Comparison of ENCODE assay signal across 8 cellular contexts in genomic region chr3:120094776-120095225, GRCh38. TPM values are rescaled to one million over a fixed set of nuclear protein-coding genes. Genes with fewer than 3 reads are reported as not detected.
DNase-seq lines count a peak whose midpoint lies in the region; ATAC-seq and TF ChIP-seq lines count a peak whose summit lies in the region.

No MANE protein-coding gene starts in this region.

- peaks cover 19 to 28% (median 26%) of the 10 kb centered on the region in 3 donors for H3K4me1 Mint-ChIP-seq in CD8-positive, alpha-beta memory T cell
- peaks cover 13% of the 10 kb centered on the region for H3K4me1 Mint-ChIP-seq in activated CD4-positive, alpha-beta T cell treated with anti-CD3 and anti-CD28 coated beads, Interleukin-2, amount 10 ng/mL, durations not matched to agents 24 days and 14 days
- H3K4me1 Mint-ChIP-seq in stimulated activated naive CD8-positive, alpha-beta T cell treated with anti-CD3 and anti-CD28 coated beads, Interleukin-15, amount 100 ng/mL, for 72 hours: peaks cover 26% of the 10 kb centered on the region

- peak overlapping the region; percentile 98 for H3K27ac ChIP-seq in CD8-positive, alpha-beta memory T cell (ENCODE audit: low read depth, low read length)

- H3K4me3 ChIP-seq in CD8-positive, alpha-beta memory T cell (ENCODE audit: low read length): peak overlapping the region; percentile 89
- peak overlapping the region; percentile 83 for H3K4me3 ChIP-seq in epithelial cell of proximal tubule (ENCODE audit: low read depth, low read length)

- TF ChIP-seq CTCF in epithelial cell of proximal tubule (conservative IDR thresholded peaks at IDR 0.05; ENCODE audit: low read depth, low read length): no peak

- no peaks in the 10 kb centered on the region for H3K36me3 ChIP-seq in CD8-positive, alpha-beta memory T cell (ENCODE audit: insufficient read depth, low read length)

- no peaks in the 10 kb centered on the region for H3K9me3 Mint-ChIP-seq in CD8-positive, alpha-beta memory T cell
- no peaks in the 10 kb centered on the region for H3K9me3 Mint-ChIP-seq in activated CD4-positive, alpha-beta T cell treated with anti-CD3 and anti-CD28 coated beads, Interleukin-2, amount 10 ng/mL, durations not matched to agents 24 days and 14 days
- no peaks in the 10 kb centered on the region for H3K9me3 Mint-ChIP-seq in stimulated activated naive CD8-positive, alpha-beta T cell treated with anti-CD3 and anti-CD28 coated beads, Interleukin-15, amount 100 ng/mL, for 72 hours

- H3K27me3 ChIP-seq in CD8-positive, alpha-beta memory T cell (ENCODE audit: insufficient read depth, low read length, poor library complexity, severe bottlenecking): no peaks in the 10 kb centered on the region

- H3K9me3 ChIP-seq in CD8-positive, alpha-beta memory T cell (ENCODE audit: low read length): no peaks in the 10 kb centered on the region

- intact Hi-C loops in activated CD4-positive, alpha-beta T cell treated with anti-CD3 and anti-CD28 coated beads, Interleukin-2, amount 10 ng/mL, durations not matched to agents 24 days and 14 days (cut with micrococcal nuclease): loop anchor here (1.0 to 10.0 kb wide), 16 partner anchors 158 to 800 kb away; partner anchors contain the start of genes ARHGAP31, CD80, CFAP91 and COX17

- H3K27ac Mint-ChIP-seq in CD8-positive, alpha-beta memory T cell: peak overlapping the region in 1 of 8 donors; percentile 99
- no peak overlapping the region for H3K27ac Mint-ChIP-seq in activated CD4-positive, alpha-beta T cell treated with anti-CD3 and anti-CD28 coated beads, Interleukin-2, amount 10 ng/mL, durations not matched to agents 24 days and 14 days
- no peak overlapping the region for H3K27ac Mint-ChIP-seq in stimulated activated naive CD8-positive, alpha-beta T cell treated with anti-CD3 and anti-CD28 coated beads, Interleukin-15, amount 100 ng/mL, for 72 hours

- peak; percentile 92 to 100 (median 100) for DNase-seq in CD8-positive, alpha-beta memory T cell
- peak; percentile 56 for DNase-seq in GM19240 (ENCODE audit: insufficient read length, low spot score)
- DNase-seq in NCI-H226: peak; percentile 100
- DNase-seq in activated CD4-positive, alpha-beta T cell treated with anti-CD3 and anti-CD28 coated beads, Interleukin-2, amount 10 ng/mL, durations not matched to agents 24 days and 14 days: peak; percentile 100
- peak; percentile 99 for DNase-seq in epithelial cell of proximal tubule (ENCODE audit: low read depth)
- DNase-seq in middle frontal gyrus (ENCODE audit: extremely low spot score, low spot score): peak; percentile 99
- peak; percentile 99 for DNase-seq in stimulated activated naive CD8-positive, alpha-beta T cell treated with anti-CD3 and anti-CD28 coated beads, Interleukin-15, amount 100 ng/mL, for 72 hours

- ATAC-seq in HG03354 (IDR thresholded peaks at IDR 0.05; ENCODE audit: poor library complexity, severe bottlenecking, unreplicated experiment): peak; percentile 74
- ATAC-seq in stimulated activated naive CD8-positive, alpha-beta T cell treated with anti-CD3 and anti-CD28 coated beads, Interleukin-15, amount 100 ng/mL, for 72 hours: peak; percentile 82

- peaks cover 35% of the 10 kb centered on the region for H3K4me1 ChIP-seq in CD8-positive, alpha-beta memory T cell (ENCODE audit: insufficient read depth, low read length)

- peaks cover 2 to 21% (median 4%) of the 10 kb centered on the region in 3 donors for H3K36me3 Mint-ChIP-seq in CD8-positive, alpha-beta memory T cell
- H3K36me3 Mint-ChIP-seq in activated CD4-positive, alpha-beta T cell treated with anti-CD3 and anti-CD28 coated beads, Interleukin-2, amount 10 ng/mL, durations not matched to agents 24 days and 14 days (ENCODE audit: low read depth): peaks cover 16% of the 10 kb centered on the region

- no peaks in the 10 kb centered on the region for H3K27me3 Mint-ChIP-seq in CD8-positive, alpha-beta memory T cell
- no peaks in the 10 kb centered on the region for H3K27me3 Mint-ChIP-seq in activated CD4-positive, alpha-beta T cell treated with anti-CD3 and anti-CD28 coated beads, Interleukin-2, amount 10 ng/mL, durations not matched to agents 24 days and 14 days
- no peaks in the 10 kb centered on the region for H3K27me3 Mint-ChIP-seq in stimulated activated naive CD8-positive, alpha-beta T cell treated with anti-CD3 and anti-CD28 coated beads, Interleukin-15, amount 100 ng/mL, for 72 hours

- POLR2A ChIA-PET in CD8-positive, alpha-beta memory T cell (lab: Charles Lee): interaction anchor here (0.6 to 2.9 kb wide), 21 partner anchors 9 to 1451 kb away, joined by 3 to 24 read pairs (median 4); partner anchors contain the start of genes GTF2E1, LRRC58, POLQ and RABL3

- CTCF ChIA-PET in CD8-positive, alpha-beta memory T cell (lab: Charles Lee): interaction anchor here (0.6 to 1.7 kb wide), 7 partner anchors 52 to 701 kb away, joined by 3 to 5 read pairs (median 4); partner anchors contain the start of gene LRRC58

- H3K4me3 Mint-ChIP-seq in CD8-positive, alpha-beta memory T cell: no peak overlapping the region
- H3K4me3 Mint-ChIP-seq in activated CD4-positive, alpha-beta T cell treated with anti-CD3 and anti-CD28 coated beads, Interleukin-2, amount 10 ng/mL, durations not matched to agents 24 days and 14 days: no peak overlapping the region
- H3K4me3 Mint-ChIP-seq in stimulated activated naive CD8-positive, alpha-beta T cell treated with anti-CD3 and anti-CD28 coated beads, Interleukin-15, amount 100 ng/mL, for 72 hours: no peak overlapping the region

RNA-seq across cellular contexts. Expression of gene GSK3B, which starts 0.6 kb away (rescaled TPM):
- 10 to 100 TPM; 35.7 to 38.0 TPM for total RNA-seq in CD8-positive, alpha-beta memory T cell
- polyA plus RNA-seq in CD8-positive, alpha-beta memory T cell: 20.0 TPM
- total RNA-seq in activated CD4-positive, alpha-beta T cell treated with anti-CD3 and anti-CD28 coated beads, Interleukin-2, amount 10 ng/mL, durations not matched to agents 24 days and 14 days: 32.0 and 37.1 TPM in 2 replicates
- 28.8 and 31.7 TPM in 2 replicates for total RNA-seq in epithelial cell of proximal tubule

Comparison
In these comparisons a context has a peak if more than half of its experiments do, and no peak if none do; other contexts are left out.
1. Peak in every context shown above with its lines: DNase-seq, ATAC-seq, H3K4me3 ChIP-seq and H3K27ac ChIP-seq.